In the genomic region with DNA sequence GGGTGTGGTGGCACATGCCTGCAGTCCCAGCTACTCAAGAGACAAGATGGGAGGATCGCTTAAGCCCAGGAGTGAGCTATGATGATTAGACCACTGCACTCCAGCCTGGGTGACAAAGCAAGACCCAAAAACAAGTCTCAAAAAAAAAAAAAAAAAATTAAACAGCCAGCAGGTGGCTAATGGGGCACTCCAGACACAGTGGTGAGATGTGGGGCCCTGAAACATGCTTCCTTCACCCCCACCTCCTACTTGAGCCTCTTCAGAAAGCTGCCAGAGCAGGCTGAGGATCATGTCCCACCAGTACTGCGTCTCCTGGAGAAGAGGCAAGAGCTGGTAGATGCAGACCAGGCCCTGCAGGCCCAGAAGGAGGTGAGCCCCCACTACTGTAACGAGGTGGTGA, we compare ENCODE assay signal across 19 cellular contexts. TPM values are rescaled to one million over a fixed set of nuclear protein-coding genes. Genes with fewer than 3 reads are reported as not detected.
DNase-seq lines count a peak whose midpoint lies in the region; ATAC-seq and TF ChIP-seq lines count a peak whose summit lies in the region.
"Had no signal": no experiment of that assay in that cellular context is flagged by ENCODE, and none has a peak within 500 bp of the region (broad histone marks: within the 10 kb centered on the region; RNA-seq: fewer than 3 reads in every experiment).

No MANE protein-coding gene starts in this region.

- CTCF ChIA-PET in activated naive CD4-positive, alpha-beta T cell treated with anti-CD3 and anti-CD28 coated beads, Interleukin-2, amount 10 ng/mL, durations not matched to agents 7 days and 5 days (lab: Charles Lee) = interaction anchor here (0.6 to 4.6 kb wide), 3 partner anchors 12 to 156 kb away, joined by 3 to 32 read pairs (median 3); no protein-coding TSS in a partner anchor

- no peak overlapping the region for H3K27ac Mint-ChIP-seq in activated naive CD4-positive, alpha-beta T cell treated with anti-CD3 and anti-CD28 coated beads, Interleukin-2, amount 10 ng/mL, durations not matched to agents 7 days and 5 days
- peak overlapping the region in 1 of 5 experiments; percentile 50 for H3K27ac Mint-ChIP-seq in brain
- peak overlapping the region; percentile 90 for H3K27ac Mint-ChIP-seq in stimulated activated naive B cell treated with anti-CD40 and anti-IgM and Interleukin-4, amounts not matched to agents 10 μg/mL and 1 μg/mL and 100 μg/mL, for 72 hours

- H3K4me1 Mint-ChIP-seq in activated naive CD4-positive, alpha-beta T cell treated with anti-CD3 and anti-CD28 coated beads, Interleukin-2, amount 10 ng/mL, durations not matched to agents 7 days and 5 days = peaks cover 38% of the 10 kb centered on the region
- H3K4me1 Mint-ChIP-seq in brain = peaks cover 33% of the 10 kb centered on the region
- H3K4me1 Mint-ChIP-seq in stimulated activated naive B cell treated with anti-CD40 and anti-IgM and Interleukin-4, amounts not matched to agents 10 μg/mL and 1 μg/mL and 100 μg/mL, for 72 hours = peaks cover 21 to 53% of the 10 kb centered on the region in 2 donors

- no peak for DNase-seq in activated naive CD4-positive, alpha-beta T cell treated with anti-CD3 and anti-CD28 coated beads, Interleukin-2, amount 10 ng/mL, durations not matched to agents 7 days and 5 days
- no peak for DNase-seq in activated naive CD4-positive, alpha-beta T cell (lab: John Stamatoyannopoulos, UW)
- no peak for DNase-seq in stimulated activated naive B cell treated with anti-CD40 and anti-IgM and Interleukin-4, amounts not matched to agents 10 μg/mL and 1 μg/mL and 100 μg/mL, for 72 hours
- no peak for DNase-seq in Kasumi-1 (lab: John Stamatoyannopoulos, UW)
- DNase-seq in iPS-NIHi11 (ENCODE audit: low spot score) = no peak
- DNase-seq in stimulated activated naive CD8-positive, alpha-beta T cell treated with anti-CD3 and anti-CD28 coated beads, Interleukin-15, Interleukin-2, amounts not matched to agents 100 U/mL and 50 U/mL, for 24 hours = no peak
- DNase-seq: activated CD4-positive, alpha-beta T cell treated with anti-CD3 and anti-CD28 coated beads, Interleukin-2, amount 50 U/mL, for 48 hours; activated T-cell treated with anti-CD3 and anti-CD28 coated beads, Interleukin-2, amount 50 U/mL, for 48 hours; amniotic stem cell; caudate nucleus; GDM1; NCI-H1417 treated with DMSO at 0.1 percent for 48 hours; NCI-H82; SK-N-SH; stomach; upper lobe of left lung had no signal

- no peaks in the 10 kb centered on the region for H3K9me3 Mint-ChIP-seq in activated naive CD4-positive, alpha-beta T cell treated with anti-CD3 and anti-CD28 coated beads, Interleukin-2, amount 10 ng/mL, durations not matched to agents 7 days and 5 days
- peaks cover 4 to 7% (median 6%) of the 10 kb centered on the region in 5 experiments for H3K9me3 Mint-ChIP-seq in brain
- H3K9me3 Mint-ChIP-seq in stimulated activated naive B cell treated with anti-CD40 and anti-IgM and Interleukin-4, amounts not matched to agents 10 μg/mL and 1 μg/mL and 100 μg/mL, for 72 hours = peaks cover 0 to 4% of the 10 kb centered on the region in 2 donors

- H3K36me3 Mint-ChIP-seq in activated naive CD4-positive, alpha-beta T cell treated with anti-CD3 and anti-CD28 coated beads, Interleukin-2, amount 10 ng/mL, durations not matched to agents 7 days and 5 days = peaks cover under 1% of the 10 kb centered on the region
- H3K36me3 Mint-ChIP-seq in brain = no peaks in the 10 kb centered on the region
- peaks cover 6 to 7% of the 10 kb centered on the region in 2 donors for H3K36me3 Mint-ChIP-seq in stimulated activated naive B cell treated with anti-CD40 and anti-IgM and Interleukin-4, amounts not matched to agents 10 μg/mL and 1 μg/mL and 100 μg/mL, for 72 hours

- TF ChIP-seq CTCF in GM12874 (IDR thresholded peaks at IDR 0.05; ENCODE audit: insufficient read depth, low read depth, low read length) (0 out of 2 replicates have a peak, but pooled peaks have one; percentile 1), brain (conservative IDR thresholded peaks at IDR 0.05) (no peak)

- no peak for ATAC-seq in stimulated activated naive B cell treated with anti-CD40 and anti-IgM and Interleukin-4, amounts not matched to agents 10 μg/mL and 1 μg/mL and 100 μg/mL, for 72 hours (replicated peaks)
- no peak for ATAC-seq in stimulated activated naive CD8-positive, alpha-beta T cell treated with anti-CD3 and anti-CD28 coated beads, Interleukin-15, Interleukin-2, amounts not matched to agents 100 U/mL and 50 U/mL, for 24 hours
- ATAC-seq: sciatic nerve had no signal

- H3K4me3 Mint-ChIP-seq in activated naive CD4-positive, alpha-beta T cell treated with anti-CD3 and anti-CD28 coated beads, Interleukin-2, amount 10 ng/mL, durations not matched to agents 7 days and 5 days = peak overlapping the region; percentile 74
- H3K4me3 Mint-ChIP-seq in brain = peak overlapping the region in 4 of 5 experiments; percentile 74 to 80 (median 76)
- peak overlapping the region; percentile 85 to 88 for H3K4me3 Mint-ChIP-seq in stimulated activated naive B cell treated with anti-CD40 and anti-IgM and Interleukin-4, amounts not matched to agents 10 μg/mL and 1 μg/mL and 100 μg/mL, for 72 hours

- H3K27me3 Mint-ChIP-seq in activated naive CD4-positive, alpha-beta T cell treated with anti-CD3 and anti-CD28 coated beads, Interleukin-2, amount 10 ng/mL, durations not matched to agents 7 days and 5 days = peaks cover 71% of the 10 kb centered on the region
- H3K27me3 Mint-ChIP-seq in brain = peaks cover 42% of the 10 kb centered on the region
- H3K27me3 Mint-ChIP-seq in stimulated activated naive B cell treated with anti-CD40 and anti-IgM and Interleukin-4, amounts not matched to agents 10 μg/mL and 1 μg/mL and 100 μg/mL, for 72 hours = peaks cover 6 to 7% of the 10 kb centered on the region in 2 donors

RNA-seq across cellular contexts. Expression of gene CFAP73, which starts 2.1 kb away (rescaled TPM):
- not detected for polyA plus RNA-seq in brain (ENCODE audit: insufficient read depth, low read depth, low replicate concordance)
- polyA plus RNA-seq: SK-N-SH had no signal

RNA-seq across cellular contexts. Expression of gene RASAL1, which starts 16.1 kb away (rescaled TPM):
- polyA plus RNA-seq in brain (ENCODE audit: insufficient read depth, low read depth, low replicate concordance) = 12.3 TPM
- polyA plus RNA-seq: SK-N-SH had no signal

RNA-seq across cellular contexts. Expression of gene DDX54, which starts 33.6 kb away (rescaled TPM):
- polyA plus RNA-seq in brain (ENCODE audit: insufficient read depth, low read depth, low replicate concordance) = 41.9 TPM

RNA-seq across cellular contexts. Expression of gene RITA1, which starts 33.9 kb away (rescaled TPM):
- 29.7 TPM for polyA plus RNA-seq in brain (ENCODE audit: insufficient read depth, low read depth, low replicate concordance)
